In genomic region chr17:27878776-27879562, GRCh38 we compare ENCODE assay signal across 2 cellular contexts.
TF ChIP-seq lines count a peak whose summit lies in the region.

No MANE protein-coding gene starts in this region.

TF ChIP-seq in SK-N-SH, 30 proteins besides CTCF, POLR2A, EP300 and RAD21 (continued from another document):
- TF ChIP-seq REST (IDR thresholded peaks at IDR 0.05; ENCODE audit: low read depth, low read length) (no peak), TCF12 (IDR thresholded peaks at IDR 0.05) (no peak), RXRA (IDR thresholded peaks at IDR 0.05; ENCODE audit: borderline replicate concordance, low read depth) (no peak), TAF1 (IDR thresholded peaks at IDR 0.05; ENCODE audit: borderline replicate concordance, low read depth, low read length) (no peak), CHD2 (IDR thresholded peaks at IDR 0.05; ENCODE audit: low read length, partially characterized antibody) (no peak), NFIC (IDR thresholded peaks at IDR 0.05; ENCODE audit: borderline replicate concordance) (no peak)

TF ChIP-seq in SK-N-SH treated with all-trans-retinoic acid at 6 μM for 48 hours, 23 proteins besides CTCF, POLR2A, EP300 and RAD21 (continued from another document):
- TF ChIP-seq, protein P1, sequence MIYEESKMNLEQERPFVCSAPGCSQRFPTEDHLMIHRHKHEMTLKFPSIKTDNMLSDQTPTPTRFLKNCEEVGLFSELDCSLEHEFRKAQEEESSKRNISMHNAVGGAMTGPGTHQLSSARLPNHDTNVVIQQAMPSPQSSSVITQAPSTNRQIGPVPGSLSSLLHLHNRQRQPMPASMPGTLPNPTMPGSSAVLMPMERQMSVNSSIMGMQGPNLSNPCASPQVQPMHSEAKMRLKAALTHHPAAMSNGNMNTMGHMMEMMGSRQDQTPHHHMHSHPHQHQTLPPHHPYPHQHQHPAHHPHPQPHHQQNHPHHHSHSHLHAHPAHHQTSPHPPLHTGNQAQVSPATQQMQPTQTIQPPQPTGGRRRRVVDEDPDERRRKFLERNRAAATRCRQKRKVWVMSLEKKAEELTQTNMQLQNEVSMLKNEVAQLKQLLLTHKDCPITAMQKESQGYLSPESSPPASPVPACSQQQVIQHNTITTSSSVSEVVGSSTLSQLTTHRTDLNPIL (CRISPR knock-in tag; IDR thresholded peaks at IDR 0.05; ENCODE audit: low read depth), result no peak
- TF ChIP-seq TCF4 (CRISPR knock-in tag; IDR thresholded peaks at IDR 0.05; ENCODE audit: borderline replicate concordance) (no peak), SNAI2 (CRISPR knock-in tag; IDR thresholded peaks at IDR 0.05) (no peak), BACH2 (CRISPR knock-in tag; IDR thresholded peaks at IDR 0.05; ENCODE audit: borderline replicate concordance) (no peak), ZFP3 (CRISPR knock-in tag; IDR thresholded peaks at IDR 0.05) (no peak), ISL1 (CRISPR knock-in tag; IDR thresholded peaks at IDR 0.05) (no peak), PPARA (CRISPR knock-in tag; IDR thresholded peaks at IDR 0.05; ENCODE audit: borderline replicate concordance) (no peak)
